ENCODE assay signal across 21 cellular contexts in genomic region chr12:11496157-11496851, GRCh38.
"Had no signal": no experiment of that assay in that cellular context is flagged by ENCODE, and none has a peak within 500 bp of the region (broad histone marks: within the 10 kb centered on the region; RNA-seq: fewer than 3 reads in every experiment).

No MANE protein-coding gene starts in this region.

- FAIRE-seq: astrocyte, small intestine had no signal

- H3K4me1 ChIP-seq: foreskin keratinocyte, vagina had no signal

- H3K9me3 Mint-ChIP-seq: activated CD4-positive, alpha-beta memory T cell treated with anti-CD3 and anti-CD28 coated beads for 36 hours had no signal

- H3K36me3 Mint-ChIP-seq: activated CD4-positive, alpha-beta memory T cell treated with anti-CD3 and anti-CD28 coated beads for 36 hours; natural killer cell had no signal

- H3K27ac Mint-ChIP-seq: activated B cell treated with CpG ODN at 0.5 μM for 24 hours; activated CD4-positive, alpha-beta memory T cell treated with anti-CD3 and anti-CD28 coated beads for 36 hours; activated CD4-positive, alpha-beta T cell treated with anti-CD3 and anti-CD28 coated beads for 36 hours; activated naive CD8-positive, alpha-beta T cell treated with anti-CD3 and anti-CD28 coated beads for 36 hours; natural killer cell; stimulated activated memory B cell treated with anti-CD40 and anti-IgM and Interleukin-4, amounts not matched to agents 10 μg/mL and 1 μg/mL and 100 μg/mL, for 72 hours had no signal

- H3K4me3 Mint-ChIP-seq: activated B cell treated with CpG ODN at 0.5 μM for 24 hours; activated CD4-positive, alpha-beta memory T cell treated with anti-CD3 and anti-CD28 coated beads for 36 hours; activated CD4-positive, alpha-beta T cell treated with anti-CD3 and anti-CD28 coated beads for 36 hours; activated naive CD8-positive, alpha-beta T cell treated with anti-CD3 and anti-CD28 coated beads for 36 hours; natural killer cell; stimulated activated memory B cell treated with anti-CD40 and anti-IgM and Interleukin-4, amounts not matched to agents 10 μg/mL and 1 μg/mL and 100 μg/mL, for 72 hours had no signal

- H3K36me3 ChIP-seq: left ventricle myocardium inferior, transverse colon, vagina had no signal

- H3K27me3 ChIP-seq: vagina had no signal

- ATAC-seq: activated CD4-positive, alpha-beta T cell treated with anti-CD3 and anti-CD28 coated beads for 36 hours; foreskin keratinocyte; natural killer cell; sciatic nerve; stimulated activated memory B cell treated with anti-CD40 and anti-IgM and Interleukin-4, amounts not matched to agents 10 μg/mL and 1 μg/mL and 100 μg/mL, for 72 hours had no signal

- H3K27ac ChIP-seq: foreskin keratinocyte, left ventricle myocardium inferior, transverse colon, vagina had no signal

- H3K9me3 ChIP-seq: left ventricle myocardium inferior, transverse colon, vagina had no signal

- DNase-seq: activated B cell treated with CpG ODN at 0.5 μM for 24 hours; activated CD4-positive, alpha-beta memory T cell treated with anti-CD3 and anti-CD28 coated beads for 36 hours; activated CD4-positive, alpha-beta T cell treated with anti-CD3 and anti-CD28 coated beads for 36 hours; activated naive CD4-positive, alpha-beta T cell treated with Interleukin-2 at 50 U/mL for 16 hours; activated naive CD8-positive, alpha-beta T cell treated with anti-CD3 and anti-CD28 coated beads for 36 hours; activated T-cell treated with anti-CD3 and anti-CD28 coated beads, Interleukin-2, amount 50 U/mL, for 48 hours; central memory CD4-positive, alpha-beta T cell; dermis blood vessel endothelial cell; effector CD8-positive, alpha-beta T cell; kidney glomerular epithelial cell; left ventricle myocardium inferior; midbrain; natural killer cell; small intestine; stimulated activated CD4-positive, alpha-beta T cell treated with anti-CD3 and anti-CD28 coated beads, Interleukin-15, amount 100 ng/mL, for 24 hours; transverse colon had no signal

- H3K4me3 ChIP-seq: left ventricle myocardium inferior, transverse colon, vagina had no signal
